ENCODE assay signal across 1 cellular context in genomic region chr20:63831696-63832686, GRCh38.
TF ChIP-seq lines count a peak whose summit lies in the region.

No MANE protein-coding gene starts in this region.

TF ChIP-seq in HepG2, 621 proteins besides CTCF, POLR2A, EP300 and RAD21 (continued from another document and continues in another):
- TF ChIP-seq, protein P1, sequence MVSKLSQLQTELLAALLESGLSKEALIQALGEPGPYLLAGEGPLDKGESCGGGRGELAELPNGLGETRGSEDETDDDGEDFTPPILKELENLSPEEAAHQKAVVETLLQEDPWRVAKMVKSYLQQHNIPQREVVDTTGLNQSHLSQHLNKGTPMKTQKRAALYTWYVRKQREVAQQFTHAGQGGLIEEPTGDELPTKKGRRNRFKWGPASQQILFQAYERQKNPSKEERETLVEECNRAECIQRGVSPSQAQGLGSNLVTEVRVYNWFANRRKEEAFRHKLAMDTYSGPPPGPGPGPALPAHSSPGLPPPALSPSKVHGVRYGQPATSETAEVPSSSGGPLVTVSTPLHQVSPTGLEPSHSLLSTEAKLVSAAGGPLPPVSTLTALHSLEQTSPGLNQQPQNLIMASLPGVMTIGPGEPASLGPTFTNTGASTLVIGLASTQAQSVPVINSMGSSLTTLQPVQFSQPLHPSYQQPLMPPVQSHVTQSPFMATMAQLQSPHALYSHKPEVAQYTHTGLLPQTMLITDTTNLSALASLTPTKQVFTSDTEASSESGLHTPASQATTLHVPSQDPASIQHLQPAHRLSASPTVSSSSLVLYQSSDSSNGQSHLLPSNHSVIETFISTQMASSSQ (IDR thresholded peaks at IDR 0.05; ENCODE audit: low read depth) = no peak
- TF ChIP-seq, protein P1 (CRISPR knock-in tag; IDR thresholded peaks at IDR 0.05; ENCODE audit: borderline replicate concordance) = peak; percentile 9
- TF ChIP-seq, protein P2, sequence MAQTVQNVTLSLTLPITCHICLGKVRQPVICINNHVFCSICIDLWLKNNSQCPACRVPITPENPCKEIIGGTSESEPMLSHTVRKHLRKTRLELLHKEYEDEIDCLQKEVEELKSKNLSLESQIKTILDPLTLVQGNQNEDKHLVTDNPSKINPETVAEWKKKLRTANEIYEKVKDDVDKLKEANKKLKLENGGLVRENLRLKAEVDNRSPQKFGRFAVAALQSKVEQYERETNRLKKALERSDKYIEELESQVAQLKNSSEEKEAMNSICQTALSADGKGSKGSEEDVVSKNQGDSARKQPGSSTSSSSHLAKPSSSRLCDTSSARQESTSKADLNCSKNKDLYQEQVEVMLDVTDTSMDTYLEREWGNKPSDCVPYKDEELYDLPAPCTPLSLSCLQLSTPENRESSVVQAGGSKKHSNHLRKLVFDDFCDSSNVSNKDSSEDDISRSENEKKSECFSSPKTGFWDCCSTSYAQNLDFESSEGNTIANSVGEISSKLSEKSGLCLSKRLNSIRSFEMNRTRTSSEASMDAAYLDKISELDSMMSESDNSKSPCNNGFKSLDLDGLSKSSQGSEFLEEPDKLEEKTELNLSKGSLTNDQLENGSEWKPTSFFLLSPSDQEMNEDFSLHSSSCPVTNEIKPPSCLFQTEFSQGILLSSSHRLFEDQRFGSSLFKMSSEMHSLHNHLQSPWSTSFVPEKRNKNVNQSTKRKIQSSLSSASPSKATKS (CRISPR knock-in tag; IDR thresholded peaks at IDR 0.05) = no peak
- TF ChIP-seq MTF2 (CRISPR knock-in tag; IDR thresholded peaks at IDR 0.05; ENCODE audit: borderline replicate concordance) (peak; percentile 87), ISL2 (CRISPR knock-in tag; IDR thresholded peaks at IDR 0.05) (peak; percentile 57), SOX6 (IDR thresholded peaks at IDR 0.05) (no peak), SOX6 (CRISPR knock-in tag; IDR thresholded peaks at IDR 0.05) (peak; percentile 36), ZNF567 (CRISPR knock-in tag; IDR thresholded peaks at IDR 0.05; ENCODE audit: borderline replicate concordance) (peak; percentile 45; the same call in 1 of the 2 replicates), HOXA5 (CRISPR knock-in tag; IDR thresholded peaks at IDR 0.05) (peak; percentile 86), MIXL1 (CRISPR knock-in tag; IDR thresholded peaks at IDR 0.05) (no peak), CCDC6 (CRISPR knock-in tag; IDR thresholded peaks at IDR 0.05) (peak; percentile 77; the same call in 1 of the 2 replicates), SIX1 (CRISPR knock-in tag; IDR thresholded peaks at IDR 0.05; ENCODE audit: borderline replicate concordance) (no peak), GPBP1L1 (CRISPR knock-in tag; IDR thresholded peaks at IDR 0.05) (no peak), RBM22 (optimal IDR thresholded peaks at IDR 0.05; ENCODE audit: low read length) (no peak), TP53 (CRISPR knock-in tag; conservative IDR thresholded peaks at IDR 0.05) (no peak), SALL1 (CRISPR knock-in tag; IDR thresholded peaks at IDR 0.05) (peak; percentile 75), ZNF724P (CRISPR knock-in tag; IDR thresholded peaks at IDR 0.05; ENCODE audit: borderline replicate concordance) (no peak; the same call in 1 of the 2 replicates), RFX5 (IDR thresholded peaks at IDR 0.05; ENCODE audit: low read depth, low read length) (no peak), RFX3 (CRISPR knock-in tag; IDR thresholded peaks at IDR 0.05) (no peak), CENPX (CRISPR knock-in tag; IDR thresholded peaks at IDR 0.05) (no peak), MYC (CRISPR knock-in tag; IDR thresholded peaks at IDR 0.05; ENCODE audit: borderline replicate concordance) (peak; percentile 71), HDAC1 (CRISPR knock-in tag; IDR thresholded peaks at IDR 0.05) (peak; percentile 72), SMYD3 (CRISPR knock-in tag; IDR thresholded peaks at IDR 0.05) (no peak), RFXANK (CRISPR knock-in tag; IDR thresholded peaks at IDR 0.05) (no peak), SOX5 (CRISPR knock-in tag; IDR thresholded peaks at IDR 0.05; ENCODE audit: borderline replicate concordance) (no peak; the same call in 1 of the 2 replicates), KLF15 (CRISPR knock-in tag; IDR thresholded peaks at IDR 0.05; ENCODE audit: borderline replicate concordance) (0 out of 2 replicates have a peak, but pooled peaks have one; percentile 51), ZNF556 (CRISPR knock-in tag; IDR thresholded peaks at IDR 0.05; ENCODE audit: borderline replicate concordance) (no peak; the same call in 1 of the 2 replicates), KLF12 (CRISPR knock-in tag; IDR thresholded peaks at IDR 0.05; ENCODE audit: borderline replicate concordance) (no peak), HIVEP1 (CRISPR knock-in tag; IDR thresholded peaks at IDR 0.05) (no peak; the same call in 1 of the 2 replicates), ZNF24 (IDR thresholded peaks at IDR 0.05) (no peak), NCOA2 (CRISPR knock-in tag; IDR thresholded peaks at IDR 0.05) (no peak), ZNF232 (CRISPR knock-in tag; IDR thresholded peaks at IDR 0.05; ENCODE audit: borderline replicate concordance) (no peak), ZKSCAN8 (CRISPR knock-in tag; IDR thresholded peaks at IDR 0.05; ENCODE audit: borderline replicate concordance) (no peak), ARNTL (CRISPR knock-in tag; IDR thresholded peaks at IDR 0.05) (0 out of 2 replicates have a peak, but pooled peaks have one; percentile 18), ZNF3 (CRISPR knock-in tag; IDR thresholded peaks at IDR 0.05) (no peak), ZNF446 (CRISPR knock-in tag; IDR thresholded peaks at IDR 0.05) (no peak), ZNF619 (CRISPR knock-in tag; IDR thresholded peaks at IDR 0.05) (peak; percentile 80; the same call in 1 of the 2 replicates), MED13 (CRISPR knock-in tag; IDR thresholded peaks at IDR 0.05) (peak; percentile 76; the same call in 1 of the 2 replicates), ADNP (CRISPR knock-in tag; IDR thresholded peaks at IDR 0.05) (no peak), XBP1 (CRISPR knock-in tag; IDR thresholded peaks at IDR 0.05) (no peak), MIER3 (CRISPR knock-in tag; IDR thresholded peaks at IDR 0.05; ENCODE audit: borderline replicate concordance) (no peak)
- TF ChIP-seq, protein P3, sequence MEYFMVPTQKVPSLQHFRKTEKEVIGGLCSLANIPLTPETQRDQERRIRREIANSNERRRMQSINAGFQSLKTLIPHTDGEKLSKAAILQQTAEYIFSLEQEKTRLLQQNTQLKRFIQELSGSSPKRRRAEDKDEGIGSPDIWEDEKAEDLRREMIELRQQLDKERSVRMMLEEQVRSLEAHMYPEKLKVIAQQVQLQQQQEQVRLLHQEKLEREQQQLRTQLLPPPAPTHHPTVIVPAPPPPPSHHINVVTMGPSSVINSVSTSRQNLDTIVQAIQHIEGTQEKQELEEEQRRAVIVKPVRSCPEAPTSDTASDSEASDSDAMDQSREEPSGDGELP (IDR thresholded peaks at IDR 0.05; ENCODE audit: borderline replicate concordance, low read depth) = 0 out of 2 replicates have a peak, but pooled peaks have one; percentile 12
- TF ChIP-seq, protein P4, sequence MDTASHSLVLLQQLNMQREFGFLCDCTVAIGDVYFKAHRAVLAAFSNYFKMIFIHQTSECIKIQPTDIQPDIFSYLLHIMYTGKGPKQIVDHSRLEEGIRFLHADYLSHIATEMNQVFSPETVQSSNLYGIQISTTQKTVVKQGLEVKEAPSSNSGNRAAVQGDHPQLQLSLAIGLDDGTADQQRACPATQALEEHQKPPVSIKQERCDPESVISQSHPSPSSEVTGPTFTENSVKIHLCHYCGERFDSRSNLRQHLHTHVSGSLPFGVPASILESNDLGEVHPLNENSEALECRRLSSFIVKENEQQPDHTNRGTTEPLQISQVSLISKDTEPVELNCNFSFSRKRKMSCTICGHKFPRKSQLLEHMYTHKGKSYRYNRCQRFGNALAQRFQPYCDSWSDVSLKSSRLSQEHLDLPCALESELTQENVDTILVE (CRISPR knock-in tag; IDR thresholded peaks at IDR 0.05) = no peak; the same call in 1 of the 2 replicates
- TF ChIP-seq, protein P5, sequence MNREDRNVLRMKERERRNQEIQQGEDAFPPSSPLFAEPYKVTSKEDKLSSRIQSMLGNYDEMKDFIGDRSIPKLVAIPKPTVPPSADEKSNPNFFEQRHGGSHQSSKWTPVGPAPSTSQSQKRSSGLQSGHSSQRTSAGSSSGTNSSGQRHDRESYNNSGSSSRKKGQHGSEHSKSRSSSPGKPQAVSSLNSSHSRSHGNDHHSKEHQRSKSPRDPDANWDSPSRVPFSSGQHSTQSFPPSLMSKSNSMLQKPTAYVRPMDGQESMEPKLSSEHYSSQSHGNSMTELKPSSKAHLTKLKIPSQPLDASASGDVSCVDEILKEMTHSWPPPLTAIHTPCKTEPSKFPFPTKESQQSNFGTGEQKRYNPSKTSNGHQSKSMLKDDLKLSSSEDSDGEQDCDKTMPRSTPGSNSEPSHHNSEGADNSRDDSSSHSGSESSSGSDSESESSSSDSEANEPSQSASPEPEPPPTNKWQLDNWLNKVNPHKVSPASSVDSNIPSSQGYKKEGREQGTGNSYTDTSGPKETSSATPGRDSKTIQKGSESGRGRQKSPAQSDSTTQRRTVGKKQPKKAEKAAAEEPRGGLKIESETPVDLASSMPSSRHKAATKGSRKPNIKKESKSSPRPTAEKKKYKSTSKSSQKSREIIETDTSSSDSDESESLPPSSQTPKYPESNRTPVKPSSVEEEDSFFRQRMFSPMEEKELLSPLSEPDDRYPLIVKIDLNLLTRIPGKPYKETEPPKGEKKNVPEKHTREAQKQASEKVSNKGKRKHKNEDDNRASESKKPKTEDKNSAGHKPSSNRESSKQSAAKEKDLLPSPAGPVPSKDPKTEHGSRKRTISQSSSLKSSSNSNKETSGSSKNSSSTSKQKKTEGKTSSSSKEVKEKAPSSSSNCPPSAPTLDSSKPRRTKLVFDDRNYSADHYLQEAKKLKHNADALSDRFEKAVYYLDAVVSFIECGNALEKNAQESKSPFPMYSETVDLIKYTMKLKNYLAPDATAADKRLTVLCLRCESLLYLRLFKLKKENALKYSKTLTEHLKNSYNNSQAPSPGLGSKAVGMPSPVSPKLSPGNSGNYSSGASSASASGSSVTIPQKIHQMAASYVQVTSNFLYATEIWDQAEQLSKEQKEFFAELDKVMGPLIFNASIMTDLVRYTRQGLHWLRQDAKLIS (CRISPR knock-in tag; IDR thresholded peaks at IDR 0.05) = no peak
- TF ChIP-seq, protein P6, sequence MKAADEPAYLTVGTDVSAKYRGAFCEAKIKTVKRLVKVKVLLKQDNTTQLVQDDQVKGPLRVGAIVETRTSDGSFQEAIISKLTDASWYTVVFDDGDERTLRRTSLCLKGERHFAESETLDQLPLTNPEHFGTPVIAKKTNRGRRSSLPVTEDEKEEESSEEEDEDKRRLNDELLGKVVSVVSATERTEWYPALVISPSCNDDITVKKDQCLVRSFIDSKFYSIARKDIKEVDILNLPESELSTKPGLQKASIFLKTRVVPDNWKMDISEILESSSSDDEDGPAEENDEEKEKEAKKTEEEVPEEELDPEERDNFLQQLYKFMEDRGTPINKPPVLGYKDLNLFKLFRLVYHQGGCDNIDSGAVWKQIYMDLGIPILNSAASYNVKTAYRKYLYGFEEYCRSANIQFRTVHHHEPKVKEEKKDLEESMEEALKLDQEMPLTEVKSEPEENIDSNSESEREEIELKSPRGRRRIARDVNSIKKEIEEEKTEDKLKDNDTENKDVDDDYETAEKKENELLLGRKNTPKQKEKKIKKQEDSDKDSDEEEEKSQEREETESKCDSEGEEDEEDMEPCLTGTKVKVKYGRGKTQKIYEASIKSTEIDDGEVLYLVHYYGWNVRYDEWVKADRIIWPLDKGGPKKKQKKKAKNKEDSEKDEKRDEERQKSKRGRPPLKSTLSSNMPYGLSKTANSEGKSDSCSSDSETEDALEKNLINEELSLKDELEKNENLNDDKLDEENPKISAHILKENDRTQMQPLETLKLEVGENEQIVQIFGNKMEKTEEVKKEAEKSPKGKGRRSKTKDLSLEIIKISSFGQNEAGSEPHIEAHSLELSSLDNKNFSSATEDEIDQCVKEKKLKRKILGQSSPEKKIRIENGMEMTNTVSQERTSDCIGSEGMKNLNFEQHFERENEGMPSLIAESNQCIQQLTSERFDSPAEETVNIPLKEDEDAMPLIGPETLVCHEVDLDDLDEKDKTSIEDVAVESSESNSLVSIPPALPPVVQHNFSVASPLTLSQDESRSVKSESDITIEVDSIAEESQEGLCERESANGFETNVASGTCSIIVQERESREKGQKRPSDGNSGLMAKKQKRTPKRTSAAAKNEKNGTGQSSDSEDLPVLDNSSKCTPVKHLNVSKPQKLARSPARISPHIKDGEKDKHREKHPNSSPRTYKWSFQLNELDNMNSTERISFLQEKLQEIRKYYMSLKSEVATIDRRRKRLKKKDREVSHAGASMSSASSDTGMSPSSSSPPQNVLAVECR (CRISPR knock-in tag; IDR thresholded peaks at IDR 0.05; ENCODE audit: borderline replicate concordance) = peak; percentile 79
- TF ChIP-seq, protein P7, sequence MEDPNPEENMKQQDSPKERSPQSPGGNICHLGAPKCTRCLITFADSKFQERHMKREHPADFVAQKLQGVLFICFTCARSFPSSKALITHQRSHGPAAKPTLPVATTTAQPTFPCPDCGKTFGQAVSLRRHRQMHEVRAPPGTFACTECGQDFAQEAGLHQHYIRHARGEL (CRISPR knock-in tag; IDR thresholded peaks at IDR 0.05) = peak; percentile 91; the same call in 1 of the 2 replicates
- TF ChIP-seq, protein P8, sequence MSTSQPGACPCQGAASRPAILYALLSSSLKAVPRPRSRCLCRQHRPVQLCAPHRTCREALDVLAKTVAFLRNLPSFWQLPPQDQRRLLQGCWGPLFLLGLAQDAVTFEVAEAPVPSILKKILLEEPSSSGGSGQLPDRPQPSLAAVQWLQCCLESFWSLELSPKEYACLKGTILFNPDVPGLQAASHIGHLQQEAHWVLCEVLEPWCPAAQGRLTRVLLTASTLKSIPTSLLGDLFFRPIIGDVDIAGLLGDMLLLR (CRISPR knock-in tag; IDR thresholded peaks at IDR 0.05) = peak; percentile 77; the same call in 1 of the 2 replicates
